ENCODE assay signal across 9 cellular contexts in genomic region chr3:129593595-129594339, GRCh38. TPM values are rescaled to one million over a fixed set of nuclear protein-coding genes. Genes with fewer than 3 reads are reported as not detected.
DNase-seq lines count a peak whose midpoint lies in the region; ATAC-seq and TF ChIP-seq lines count a peak whose summit lies in the region.
"Had no signal": no experiment of that assay in that cellular context is flagged by ENCODE, and none has a peak within 500 bp of the region (broad histone marks: within the 10 kb centered on the region; RNA-seq: fewer than 3 reads in every experiment).

No MANE protein-coding gene starts in this region.

- H4K20me1 ChIP-seq in neural progenitor cell (ENCODE audit: low read depth) = peaks cover 6% of the 10 kb centered on the region

- H3K27ac Mint-ChIP-seq in T-cell = peak overlapping the region; percentile 59 to 81
- H3K27ac Mint-ChIP-seq in central memory CD8-positive, alpha-beta T cell (ENCODE audit: low read depth) = peak overlapping the region; percentile 94
- peak overlapping the region; percentile 86 for H3K27ac Mint-ChIP-seq in neural progenitor cell

- H3K27me3 Mint-ChIP-seq in T-cell = no peaks in the 10 kb centered on the region
- H3K27me3 Mint-ChIP-seq in central memory CD8-positive, alpha-beta T cell = no peaks in the 10 kb centered on the region
- H3K27me3 Mint-ChIP-seq in neural progenitor cell (ENCODE audit: insufficient read depth, low read depth) = peaks cover 15% of the 10 kb centered on the region

- no peak overlapping the region for H3K9ac ChIP-seq in neural progenitor cell

- H3K27me3 ChIP-seq in cardiac muscle cell (no peaks in the 10 kb centered on the region), neural progenitor cell (no peaks in the 10 kb centered on the region), transverse colon (no peaks in the 10 kb centered on the region)

- H3K4me1 ChIP-seq in cardiac muscle cell (ENCODE audit: low read depth) (peaks cover 36% of the 10 kb centered on the region), neural progenitor cell (peaks cover 52% of the 10 kb centered on the region), transverse colon (peaks cover 18 to 64% (median 53%) of the 10 kb centered on the region in 4 donors)

- H3K4me3 Mint-ChIP-seq in T-cell (peak overlapping the region; percentile 21 to 91 (median 63)), neural progenitor cell (peak overlapping the region; percentile 69)
- peak overlapping the region; percentile 70 for H3K4me3 Mint-ChIP-seq in central memory CD8-positive, alpha-beta T cell

- in situ Hi-C loops in transverse colon (cut with MboI; ENCODE audit: low pct_ligation_motif_present in 1 of 4, low pct_unique_long_range_greater_than_20kb in 1 of 4, low sequenced_read_pairs in 3 of 4) = no loop called here

- H3K79me2 ChIP-seq in neural progenitor cell (ENCODE audit: low read depth) = no peaks in the 10 kb centered on the region

- peaks cover 22 to 48% (median 32%) of the 10 kb centered on the region in 3 donors for H3K4me1 Mint-ChIP-seq in T-cell
- H3K4me1 Mint-ChIP-seq in central memory CD8-positive, alpha-beta T cell = peaks cover 48% of the 10 kb centered on the region
- peaks cover 78% of the 10 kb centered on the region for H3K4me1 Mint-ChIP-seq in neural progenitor cell

- H3K36me3 ChIP-seq in cardiac muscle cell (no peaks in the 10 kb centered on the region), neural progenitor cell (no peaks in the 10 kb centered on the region), transverse colon (no peaks in the 10 kb centered on the region)

- ATAC-seq in left ventricle myocardium superior (no peak), T-cell (replicated peaks in 1 of 4) (peak; percentile 60 to 84 (median 76))
- ATAC-seq in central memory CD8-positive, alpha-beta T cell (replicated peaks; ENCODE audit: extremely low read depth, poor library complexity, severe bottlenecking) = peak; percentile 81

- intact Hi-C loops in left ventricle myocardium superior (cut with micrococcal nuclease) (no loop called here), transverse colon (cut with DNase I; ENCODE audit: low total_unique reads) (loop anchor here (1.0 to 5.0 kb wide), 2 partner anchors 35 to 1471 kb away; partner anchors contain the start of gene RUVBL1)

- peak overlapping the region; percentile 26 for H3K27ac ChIP-seq in cardiac muscle cell
- H3K27ac ChIP-seq in neural progenitor cell = no peak overlapping the region
- peak overlapping the region; percentile 78 to 86 (median 81) for H3K27ac ChIP-seq in transverse colon

- H3K9me3 Mint-ChIP-seq in T-cell = no peaks in the 10 kb centered on the region
- H3K9me3 Mint-ChIP-seq in central memory CD8-positive, alpha-beta T cell = no peaks in the 10 kb centered on the region
- H3K9me3 Mint-ChIP-seq in neural progenitor cell = no peaks in the 10 kb centered on the region

- H3K9me3 ChIP-seq in cardiac muscle cell (ENCODE audit: low read depth) (no peaks in the 10 kb centered on the region), neural progenitor cell (ENCODE audit: low read depth) (no peaks in the 10 kb centered on the region), transverse colon (no peaks in the 10 kb centered on the region)

- H3K4me3 ChIP-seq in cardiac muscle cell (no peak overlapping the region), neural progenitor cell (no peak overlapping the region), transverse colon (no peak overlapping the region)

- no peak for TF ChIP-seq EP300 in transverse colon (IDR thresholded peaks at IDR 0.05; ENCODE audit: low read depth)

- CTCF ChIA-PET in T-cell (lab: Charles Lee) = interaction anchor here in 1 of 2 donors (0.5 to 1.2 kb wide), 3 partner anchors 104 to 318 kb away, joined by 3 to 5 read pairs (median 3); no protein-coding TSS in a partner anchor

- TF ChIP-seq POLR2A in transverse colon (IDR thresholded peaks at IDR 0.05) = peak; percentile 8

- WGBS in transverse colon (ENCODE audit: low coverage in 1 of 2), 2 donors = 55 to 62% methylated on average over 3 to 22 of the region's 22 CpGs

- H3K4me2 ChIP-seq in neural progenitor cell = peak overlapping the region; percentile 64

- H2AFZ ChIP-seq in neural progenitor cell (replicated peaks) = no peak overlapping the region

- no peak for TF ChIP-seq CTCF in cardiac muscle cell (IDR thresholded peaks at IDR 0.05; ENCODE audit: low read depth, low read length)
- TF ChIP-seq CTCF in neural progenitor cell (IDR thresholded peaks at IDR 0.05) = no peak
- no peak for TF ChIP-seq CTCF in transverse colon (IDR thresholded peaks at IDR 0.05)
- TF ChIP-seq CTCF in GM10266 (IDR thresholded peaks at IDR 0.05; ENCODE audit: control insufficient read depth, insufficient read depth, low read depth, missing control alignments) = no peak

- DNase-seq in cardiac muscle cell (ENCODE audit: low read depth in 1 of 2, low spot score in 1 of 2) = no peak
- no peak for DNase-seq in left ventricle myocardium superior
- DNase-seq in T-cell = peak; percentile 27 to 73 (median 52)
- DNase-seq in central memory CD8-positive, alpha-beta T cell (ENCODE audit: low spot score in 2 of 2) = peak; percentile 42 to 62
- peak; percentile 52 for DNase-seq in neural progenitor cell (ENCODE audit: low spot score)
- peak; percentile 43 for DNase-seq in transverse colon
- no peak for DNase-seq in GM10266 (ENCODE audit: extremely low spot score)
- DNase-seq in cerebellar cortex (ENCODE audit: low spot score) = no peak

- H3K36me3 Mint-ChIP-seq in T-cell (no peaks in the 10 kb centered on the region), neural progenitor cell (no peaks in the 10 kb centered on the region)
- H3K36me3 Mint-ChIP-seq in central memory CD8-positive, alpha-beta T cell (ENCODE audit: insufficient read depth) = peaks cover 8% of the 10 kb centered on the region

- peaks cover 57% of the 10 kb centered on the region for H3F3A ChIP-seq in neural progenitor cell (ENCODE audit: low read depth)

- POLR2A ChIA-PET in T-cell (lab: Charles Lee) = interaction anchor here (0.5 to 1.2 kb wide), 7 partner anchors 12 to 500 kb away, joined by 3 to 11 read pairs (median 6); no protein-coding TSS in a partner anchor

RNA-seq across cellular contexts. Expression of gene PLXND1, which starts 12.7 kb away (rescaled TPM):
- total RNA-seq in cardiac muscle cell = 24.6 and 56.5 TPM in 2 replicates
- polyA plus RNA-seq in cardiac muscle cell = 15.0 and 30.3 TPM in 2 replicates
- total RNA-seq in left ventricle myocardium superior = 56.6 TPM
- total RNA-seq in T-cell = 10 to 100 TPM; 13.6 to 53.3 (median 44.9) TPM
- total RNA-seq in neural progenitor cell (ENCODE audit: low replicate concordance) = 9.0 and 12.9 TPM in 2 replicates
- total RNA-seq in transverse colon = 10 to 100 TPM; 26.4 to 71.8 (median 35.8) TPM

RNA-seq across cellular contexts. Expression of gene H1-8, which starts 50.8 kb away (rescaled TPM):
- total RNA-seq in cardiac muscle cell = not detected in 2 replicates
- polyA plus RNA-seq in cardiac muscle cell = not detected in 2 replicates
- not detected for total RNA-seq in left ventricle myocardium superior
- not detected for total RNA-seq in T-cell
- not detected in 2 replicates for total RNA-seq in neural progenitor cell (ENCODE audit: low replicate concordance)
- total RNA-seq in transverse colon = not detected
- total RNA-seq: SK-MEL-5 had no signal

Comparison
In these comparisons a context has a peak if more than half of its experiments do, and no peak if none do; other contexts are left out.
1. DNase-seq: peak in T-cell (34 of 34), central memory CD8-positive, alpha-beta T cell (2 of 2), neural progenitor cell (single experiment) and transverse colon (single experiment); none in cardiac muscle cell (0 of 2), left ventricle myocardium superior (single experiment), GM10266 (single experiment) and cerebellar cortex (single experiment).
2. Peak in every context shown above with its lines, with median percentiles within 50 percentile points of each other: H3K27ac Mint-ChIP-seq and H3K4me3 Mint-ChIP-seq.